1 cellular context compared by ENCODE assay signal in the genomic region with DNA sequence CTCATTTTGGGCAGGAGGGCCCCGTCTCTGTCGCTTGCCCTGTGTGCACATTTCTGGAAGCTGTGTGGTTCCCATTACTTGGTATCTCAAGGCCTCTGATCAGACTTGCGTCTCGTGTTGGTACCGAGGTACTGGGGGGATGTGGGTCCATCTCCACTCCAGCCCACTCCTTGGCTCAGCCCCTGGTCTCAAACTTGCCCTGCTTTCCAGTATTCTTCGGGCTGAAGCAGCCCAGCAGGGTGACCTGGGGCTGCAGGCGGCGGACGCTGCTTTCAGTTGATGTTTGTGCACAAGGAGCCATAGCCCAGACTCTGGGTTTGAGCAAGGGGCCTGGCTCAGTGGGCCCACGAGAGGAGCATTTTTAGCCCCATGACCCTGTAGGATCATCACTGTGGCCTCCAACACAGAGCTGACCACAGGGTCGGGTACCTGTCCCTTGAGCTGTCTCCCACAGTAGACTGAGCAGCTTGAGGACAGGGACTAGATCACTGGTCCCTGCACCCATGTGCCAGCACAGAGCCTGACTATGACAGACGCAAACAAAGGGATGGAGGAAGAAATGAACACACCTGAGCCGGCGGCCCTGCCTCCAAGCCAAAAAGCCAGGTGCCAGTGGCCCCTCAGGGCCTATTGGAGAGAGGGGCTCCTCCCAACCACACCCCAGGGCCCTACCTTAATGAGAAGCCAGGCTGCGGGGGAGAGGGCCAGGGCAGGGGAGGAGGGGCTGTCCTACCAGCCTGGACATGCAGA.
TF ChIP-seq lines count a peak whose summit lies in the region.

No MANE protein-coding gene starts in this region.

TF ChIP-seq in IMR-90, 13 proteins besides CTCF, POLR2A, EP300 and RAD21 (continued from another document):
- no peak for TF ChIP-seq CEBPB (IDR thresholded peaks at IDR 0.05; ENCODE audit: low read depth, low read length)
- TF ChIP-seq RCOR1 (IDR thresholded peaks at IDR 0.05; ENCODE audit: insufficient replicate concordance, low read length) = no peak
- TF ChIP-seq MXI1 (IDR thresholded peaks at IDR 0.05; ENCODE audit: borderline replicate concordance, low read depth, low read length) = no peak
- no peak for TF ChIP-seq SMC3 (IDR thresholded peaks at IDR 0.05; ENCODE audit: low read depth, low read length)
- no peak for TF ChIP-seq CHD1 (IDR thresholded peaks at IDR 0.05; ENCODE audit: low read depth, low read length)
- TF ChIP-seq, protein P1, sequence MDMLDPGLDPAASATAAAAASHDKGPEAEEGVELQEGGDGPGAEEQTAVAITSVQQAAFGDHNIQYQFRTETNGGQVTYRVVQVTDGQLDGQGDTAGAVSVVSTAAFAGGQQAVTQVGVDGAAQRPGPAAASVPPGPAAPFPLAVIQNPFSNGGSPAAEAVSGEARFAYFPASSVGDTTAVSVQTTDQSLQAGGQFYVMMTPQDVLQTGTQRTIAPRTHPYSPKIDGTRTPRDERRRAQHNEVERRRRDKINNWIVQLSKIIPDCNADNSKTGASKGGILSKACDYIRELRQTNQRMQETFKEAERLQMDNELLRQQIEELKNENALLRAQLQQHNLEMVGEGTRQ (IDR thresholded peaks at IDR 0.05; ENCODE audit: low read depth, low read length) = no peak
- TF ChIP-seq BHLHE40 (IDR thresholded peaks at IDR 0.05; ENCODE audit: low read depth, low read length) = no peak
- no peak for TF ChIP-seq MAFK (IDR thresholded peaks at IDR 0.05; ENCODE audit: low read depth, low read length)
- TF ChIP-seq RFX5 (IDR thresholded peaks at IDR 0.05; ENCODE audit: low read depth, low read length) = no peak
- no peak for TF ChIP-seq NFE2L2 (IDR thresholded peaks at IDR 0.05; ENCODE audit: low read depth, low read length)
- no peak for TF ChIP-seq MAZ (IDR thresholded peaks at IDR 0.05; ENCODE audit: borderline replicate concordance, low read depth, low read length)
- no peak for TF ChIP-seq FOS (IDR thresholded peaks at IDR 0.05; ENCODE audit: low read depth, low read length)
TF ChIP-seq in IMR-90: peak in this region for 0.
